In the genomic region with DNA sequence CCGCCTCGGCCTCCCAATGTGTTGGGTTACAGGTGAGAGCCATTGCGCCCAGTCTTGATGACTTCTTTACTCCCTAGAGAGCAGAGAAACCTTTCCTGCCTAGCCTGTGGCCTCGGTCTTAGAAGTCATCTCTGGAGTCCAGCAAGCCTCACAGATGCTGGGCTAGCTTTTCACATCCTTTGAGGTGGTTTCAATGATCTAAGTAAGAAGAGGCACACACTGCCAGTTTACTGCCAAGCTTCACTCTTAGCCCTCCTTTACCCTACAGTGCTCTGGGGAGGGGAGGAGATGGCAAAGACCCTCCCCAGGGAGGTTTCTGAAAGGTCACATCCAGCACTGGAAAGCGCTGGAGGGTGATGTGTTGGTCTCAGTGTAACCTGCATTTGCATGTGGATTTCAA, we compare ENCODE assay signal across 23 cellular contexts.
A peak's percentile ranks its signal among the peaks of the same experiment; 100 is the strongest.
DNase-seq lines count a peak whose midpoint lies in the region; ATAC-seq and TF ChIP-seq lines count a peak whose summit lies in the region.
"Had no signal": no experiment of that assay in that cellular context is flagged by ENCODE, and none has a peak within 500 bp of the region (broad histone marks: within the 10 kb centered on the region; RNA-seq: fewer than 3 reads in every experiment).

No MANE protein-coding gene starts in this region.

- CTCF ChIA-PET in activated CD8-positive, alpha-beta memory T cell treated with anti-CD3 and anti-CD28 coated beads, Interleukin-2, amount 10 ng/mL, durations not matched to agents 7 days and 5 days (lab: Charles Lee) = no interaction called here
- CTCF ChIA-PET in A673 (lab: Charles Lee) = no interaction called here

- H2BK15ac ChIP-seq in neuronal stem cell (ENCODE audit: low read length) = no peak overlapping the region

- no peak overlapping the region for H2AK5ac ChIP-seq in neuronal stem cell (ENCODE audit: low read depth, low read length)

- H3K4me3 ChIP-seq in left ventricle myocardium inferior (no peak overlapping the region), neuronal stem cell (ENCODE audit: low read length in 2 of 2) (no peak overlapping the region), lower lobe of right lung (no peak overlapping the region), A673 (ENCODE audit: low read depth, low read length, poor library complexity, severe bottlenecking) (no peak overlapping the region)
- no peak overlapping the region for H3K4me3 ChIP-seq in effector memory CD4-positive, alpha-beta T cell (ENCODE audit: insufficient read depth, low read depth, low read length, poor library complexity, severe bottlenecking)
- H3K4me3 ChIP-seq: MG63, PC-9, SJCRH30 had no signal

- POLR2A ChIA-PET in A673 (lab: Charles Lee; ENCODE audit: low non-redundant PET) = interaction anchor here (0.6 kb wide), 1 partner anchor 114 kb away, joined by 3 read pairs; no protein-coding TSS in a partner anchor

- no peak for ATAC-seq in lower lobe of right lung
- no peak for ATAC-seq in activated CD8-positive, alpha-beta memory T cell treated with anti-CD3 and anti-CD28 coated beads, Interleukin-2, amount 10 ng/mL, durations not matched to agents 7 days and 5 days
- ATAC-seq: Right ventricle myocardium inferior, SK-N-SH treated with all-trans-retinoic acid at 6 μM for 48 hours had no signal

- H3K27ac ChIP-seq in left ventricle myocardium inferior (replicated peaks) (no peak overlapping the region), cingulate gyrus (ENCODE audit: low read depth, low read length) (peak overlapping the region; percentile 39), neuronal stem cell (replicated peaks; ENCODE audit: low read length) (no peak overlapping the region), lower lobe of right lung (no peak overlapping the region), A673 (ENCODE audit: low read depth, low read length, poor library complexity, severe bottlenecking) (no peak overlapping the region)
- no peak overlapping the region for H3K27ac ChIP-seq in effector memory CD4-positive, alpha-beta T cell (ENCODE audit: insufficient read depth, low read length, poor library complexity, severe bottlenecking)
- H3K27ac ChIP-seq: PC-9, SJCRH30 had no signal

- DNase-seq in cardiac septum (ENCODE audit: low spot score) = peak; percentile 38
- DNase-seq in left ventricle myocardium inferior = no peak
- DNase-seq in neuronal stem cell (ENCODE audit: low spot score) = no peak
- DNase-seq in lower lobe of right lung = no peak
- no peak for DNase-seq in effector memory CD4-positive, alpha-beta T cell
- no peak for DNase-seq in activated CD8-positive, alpha-beta memory T cell treated with anti-CD3 and anti-CD28 coated beads, Interleukin-2, amount 10 ng/mL, durations not matched to agents 7 days and 5 days
- no peak for DNase-seq in A673 (ENCODE audit: low spot score)
- DNase-seq: 8988T; Calu3; DMS153; H7; KG1; MG63; NCI-H2029; NCI-H446 treated with DMSO at 0.1 percent for 48 hours; NCI-H526; NCI-H82; NK-92 treated with Interleukin-12 subunit alpha and Interleukin-12 subunit beta, amount 100 ng/mL, for 24 hours; PC-9 had no signal

- no peak overlapping the region for H3K14ac ChIP-seq in neuronal stem cell (ENCODE audit: low read length)

- H3K9ac ChIP-seq in neuronal stem cell (ENCODE audit: low read depth, low read length, poor library complexity) = no peak overlapping the region

- BruUV-seq in A673 (replicated peaks; lab: Mats Ljungman, UMichigan) = no TSS peak

- peaks cover 4% of the 10 kb centered on the region for H3K4me1 ChIP-seq in left ventricle myocardium inferior
- peaks cover 4 to 6% of the 10 kb centered on the region in 2 donors for H3K4me1 ChIP-seq in neuronal stem cell (ENCODE audit: control insufficient read depth in 2 of 2, insufficient read depth in 1 of 2, low read depth in 1 of 2, low read length in 2 of 2)
- H3K4me1 ChIP-seq in lower lobe of right lung = no peaks in the 10 kb centered on the region
- H3K4me1 ChIP-seq in effector memory CD4-positive, alpha-beta T cell (ENCODE audit: control insufficient read depth, insufficient read depth, low read length, poor library complexity, severe bottlenecking) = no peaks in the 10 kb centered on the region
- no peaks in the 10 kb centered on the region for H3K4me1 ChIP-seq in A673 (ENCODE audit: insufficient read depth, low read length, poor library complexity, severe bottlenecking)
- H3K4me1 ChIP-seq: SJCRH30 had no signal

- no peak overlapping the region for H2BK12ac ChIP-seq in neuronal stem cell (ENCODE audit: low read length)

- no CpG with 5 or more reads among the region's 5 CpGs for WGBS in neuronal stem cell (ENCODE audit: extremely low coverage in 2 of 2, insufficient read length in 2 of 2, insufficient replicate concordance in 1 of 2), 2 donors

- intact Hi-C loops in cardiac septum (cut with DNase I) = no loop called here
- intact Hi-C loops in left ventricle myocardium inferior (cut with micrococcal nuclease) = no loop called here
- intact Hi-C loops in lower lobe of right lung (cut with DNase I) = no loop called here
- intact Hi-C loops in A673 (cut with micrococcal nuclease; ENCODE audit: unreplicated experiment) = no loop called here

- H2AFZ ChIP-seq in neuronal stem cell (ENCODE audit: low read length) = peak overlapping the region; percentile 85

- H3K36me3 Mint-ChIP-seq in activated CD8-positive, alpha-beta memory T cell treated with anti-CD3 and anti-CD28 coated beads, Interleukin-2, amount 10 ng/mL, durations not matched to agents 7 days and 5 days = peaks cover 4% of the 10 kb centered on the region

- no peak overlapping the region for H2BK120ac ChIP-seq in neuronal stem cell (ENCODE audit: low read depth, low read length)

- H3K27me3 Mint-ChIP-seq in activated CD8-positive, alpha-beta memory T cell treated with anti-CD3 and anti-CD28 coated beads, Interleukin-2, amount 10 ng/mL, durations not matched to agents 7 days and 5 days = no peaks in the 10 kb centered on the region

- H3K36me3 ChIP-seq in left ventricle myocardium inferior (no peaks in the 10 kb centered on the region), neuronal stem cell (replicated peaks in 1 of 2; ENCODE audit: control insufficient read depth in 2 of 2, insufficient read depth in 2 of 2, low read length in 2 of 2) (no peaks in the 10 kb centered on the region), lower lobe of right lung (no peaks in the 10 kb centered on the region), A673 (ENCODE audit: insufficient read depth, low read length, poor library complexity, severe bottlenecking) (no peaks in the 10 kb centered on the region)
- H3K36me3 ChIP-seq in effector memory CD4-positive, alpha-beta T cell (ENCODE audit: control insufficient read depth, insufficient read depth, low read length) = no peaks in the 10 kb centered on the region
- H3K36me3 ChIP-seq: MG63, SJCRH30 had no signal

- no peak overlapping the region for H3K27ac Mint-ChIP-seq in activated CD8-positive, alpha-beta memory T cell treated with anti-CD3 and anti-CD28 coated beads, Interleukin-2, amount 10 ng/mL, durations not matched to agents 7 days and 5 days

- no peak overlapping the region for H4K91ac ChIP-seq in neuronal stem cell (ENCODE audit: low read depth, low read length, poor library complexity)

- no peak overlapping the region for H4K8ac ChIP-seq in neuronal stem cell (ENCODE audit: low read depth, low read length)

- H3K9me3 ChIP-seq in left ventricle myocardium inferior (replicated peaks) (peaks cover 4% of the 10 kb centered on the region), neuronal stem cell (replicated peaks in 1 of 2; ENCODE audit: control insufficient read depth in 2 of 2, insufficient read depth in 1 of 2, low read depth in 1 of 2, low read length in 2 of 2) (peaks cover 0 to 2% of the 10 kb centered on the region in 2 donors), lower lobe of right lung (no peaks in the 10 kb centered on the region), A673 (ENCODE audit: low read depth, low read length, poor library complexity, severe bottlenecking) (no peaks in the 10 kb centered on the region)
- H3K9me3 ChIP-seq in effector memory CD4-positive, alpha-beta T cell (ENCODE audit: control insufficient read depth, low read length) = no peaks in the 10 kb centered on the region
- H3K9me3 ChIP-seq: MG63, SJCRH30 had no signal

- H3K79me1 ChIP-seq in neuronal stem cell (ENCODE audit: low read depth, low read length) = no peaks in the 10 kb centered on the region

- no peak overlapping the region for H2BK5ac ChIP-seq in neuronal stem cell (ENCODE audit: low read length)

- H3K27me3 ChIP-seq in left ventricle myocardium inferior (ENCODE audit: low read depth) (no peaks in the 10 kb centered on the region), neuronal stem cell (ENCODE audit: control insufficient read depth in 3 of 3, insufficient read depth in 3 of 3, low read depth in 1 of 3, low read length in 3 of 3) (no peaks in the 10 kb centered on the region), lower lobe of right lung (ENCODE audit: low read depth) (no peaks in the 10 kb centered on the region), A673 (replicated peaks; ENCODE audit: insufficient read depth, low read depth, low read length, poor library complexity) (no peaks in the 10 kb centered on the region)
- H3K27me3 ChIP-seq in effector memory CD4-positive, alpha-beta T cell (replicated peaks; ENCODE audit: control insufficient read depth, insufficient read depth, low read length, poor library complexity, severe bottlenecking) = no peaks in the 10 kb centered on the region
- H3K27me3 ChIP-seq: MG63, SJCRH30 had no signal

- H3K4me1 Mint-ChIP-seq in activated CD8-positive, alpha-beta memory T cell treated with anti-CD3 and anti-CD28 coated beads, Interleukin-2, amount 10 ng/mL, durations not matched to agents 7 days and 5 days = peaks cover 13% of the 10 kb centered on the region

- no peak overlapping the region for H3K4me2 ChIP-seq in neuronal stem cell (ENCODE audit: insufficient read depth, low read length, poor library complexity, severe bottlenecking)
- H3K4me2 ChIP-seq: PC-9 had no signal

- TF ChIP-seq CTCF in left ventricle myocardium inferior (IDR thresholded peaks at IDR 0.05; ENCODE audit: borderline replicate concordance) (no peak), lower lobe of right lung (IDR thresholded peaks at IDR 0.05) (no peak), A673 (conservative IDR thresholded peaks at IDR 0.05; ENCODE audit: low read depth, low read length) (no peak)

- no peak overlapping the region for H3K4me3 Mint-ChIP-seq in activated CD8-positive, alpha-beta memory T cell treated with anti-CD3 and anti-CD28 coated beads, Interleukin-2, amount 10 ng/mL, durations not matched to agents 7 days and 5 days

- peaks cover 2% of the 10 kb centered on the region for H3K9me3 Mint-ChIP-seq in activated CD8-positive, alpha-beta memory T cell treated with anti-CD3 and anti-CD28 coated beads, Interleukin-2, amount 10 ng/mL, durations not matched to agents 7 days and 5 days (ENCODE audit: low read depth)

- peak overlapping the region; percentile 39 for H3K18ac ChIP-seq in neuronal stem cell (ENCODE audit: low read length)

- no peak overlapping the region for H3K4ac ChIP-seq in neuronal stem cell (ENCODE audit: low read length)

- H3K23ac ChIP-seq in neuronal stem cell (ENCODE audit: low read depth, low read length, poor library complexity) = no peak overlapping the region
